21 cellular contexts compared by ENCODE assay signal in genomic region chr4:156981262-156981661, GRCh38. TPM values are rescaled to one million over a fixed set of nuclear protein-coding genes. Genes with fewer than 3 reads are reported as not detected.
"Had no signal": no experiment of that assay in that cellular context is flagged by ENCODE, and none has a peak within 500 bp of the region (broad histone marks: within the 10 kb centered on the region; RNA-seq: fewer than 3 reads in every experiment).

No MANE protein-coding gene starts in this region.

- H3K27ac ChIP-seq: body of pancreas, colonic mucosa, epithelial cell of prostate, gastrocnemius medialis, lower lobe of right lung, prostate gland, tibial artery had no signal

- H3K4me3 Mint-ChIP-seq: activated CD4-positive, alpha-beta memory T cell treated with anti-CD3 and anti-CD28 coated beads for 36 hours; activated CD4-positive, alpha-beta T cell treated with anti-CD3 and anti-CD28 coated beads for 36 hours; activated naive CD8-positive, alpha-beta T cell treated with anti-CD3 and anti-CD28 coated beads for 36 hours; central memory CD8-positive, alpha-beta T cell; endodermal cell; mesothelial cell of epicardium; nephron progenitor cell; WTC11 had no signal

- H3K36me3 ChIP-seq: colonic mucosa, gastrocnemius medialis, lower lobe of right lung, prostate gland, tibial artery had no signal

- H3K9me3 Mint-ChIP-seq: activated naive CD8-positive, alpha-beta T cell treated with anti-CD3 and anti-CD28 coated beads for 36 hours; endodermal cell had no signal

- H3K27me3 Mint-ChIP-seq: activated CD4-positive, alpha-beta memory T cell treated with anti-CD3 and anti-CD28 coated beads for 36 hours; central memory CD8-positive, alpha-beta T cell had no signal

- H3K36me3 Mint-ChIP-seq: activated CD4-positive, alpha-beta memory T cell treated with anti-CD3 and anti-CD28 coated beads for 36 hours; activated naive CD8-positive, alpha-beta T cell treated with anti-CD3 and anti-CD28 coated beads for 36 hours; mesothelial cell of epicardium; WTC11 had no signal

- H3K4me1 ChIP-seq: colonic mucosa, gastrocnemius medialis, lower lobe of right lung, prostate gland had no signal

- H3K27me3 ChIP-seq: body of pancreas, colonic mucosa, gastrocnemius medialis, tibial artery had no signal

- DNase-seq: activated CD4-positive, alpha-beta memory T cell treated with anti-CD3 and anti-CD28 coated beads for 36 hours; activated CD4-positive, alpha-beta T cell treated with anti-CD3 and anti-CD28 coated beads for 36 hours; activated naive CD4-positive, alpha-beta T cell; activated naive CD8-positive, alpha-beta T cell treated with anti-CD3 and anti-CD28 coated beads for 36 hours; activated T-cell treated with anti-CD3 and anti-CD28 coated beads for 4 hours; amygdala; body of pancreas; colonic mucosa; endodermal cell; gastrocnemius medialis; lower lobe of right lung; nephron progenitor cell; right cardiac atrium; stimulated activated naive CD8-positive, alpha-beta T cell treated with anti-CD3 and anti-CD28 coated beads, Interleukin-15, Interleukin-2, amounts not matched to agents 100 U/mL and 50 U/mL, for 24 hours; substantia nigra; tibial artery had no signal

- H3K27ac Mint-ChIP-seq: activated CD4-positive, alpha-beta memory T cell treated with anti-CD3 and anti-CD28 coated beads for 36 hours; activated CD4-positive, alpha-beta T cell treated with anti-CD3 and anti-CD28 coated beads for 36 hours; activated naive CD8-positive, alpha-beta T cell treated with anti-CD3 and anti-CD28 coated beads for 36 hours; endodermal cell; mesothelial cell of epicardium; nephron progenitor cell; WTC11 had no signal

- H3K4me3 ChIP-seq: body of pancreas, colonic mucosa, gastrocnemius medialis, lower lobe of right lung, prostate gland, tibial artery had no signal

- H3K4me1 Mint-ChIP-seq: activated CD4-positive, alpha-beta T cell treated with anti-CD3 and anti-CD28 coated beads for 36 hours; activated naive CD8-positive, alpha-beta T cell treated with anti-CD3 and anti-CD28 coated beads for 36 hours; central memory CD8-positive, alpha-beta T cell; endodermal cell had no signal

- ATAC-seq: activated CD4-positive, alpha-beta T cell treated with anti-CD3 and anti-CD28 coated beads for 36 hours; body of pancreas; gastrocnemius medialis; lower lobe of right lung; right cardiac atrium; stimulated activated naive CD8-positive, alpha-beta T cell treated with anti-CD3 and anti-CD28 coated beads, Interleukin-15, Interleukin-2, amounts not matched to agents 100 U/mL and 50 U/mL, for 24 hours; WTC11 had no signal

- H3K9me3 ChIP-seq: body of pancreas, colonic mucosa, gastrocnemius medialis, lower lobe of right lung, prostate gland, tibial artery had no signal

RNA-seq across cellular contexts. Expression of gene PDGFC, which starts 9.7 kb away (rescaled TPM):
- total RNA-seq: activated CD4-positive, alpha-beta memory T cell treated with anti-CD3 and anti-CD28 coated beads for 36 hours; activated CD4-positive, alpha-beta T cell treated with anti-CD3 and anti-CD28 coated beads for 36 hours; activated naive CD8-positive, alpha-beta T cell treated with anti-CD3 and anti-CD28 coated beads for 36 hours had no signal
